8 cellular contexts compared by ENCODE assay signal in genomic region chrX:2828404-2829065, GRCh38. TPM values are rescaled to one million over a fixed set of nuclear protein-coding genes. Genes with fewer than 3 reads are reported as not detected.
A peak's percentile ranks its signal among the peaks of the same experiment; 100 is the strongest.
DNase-seq lines count a peak whose midpoint lies in the region; ATAC-seq and TF ChIP-seq lines count a peak whose summit lies in the region.

Gene GYG2 (plus strand): TSS chrX:2828930. CDS start chrX:2830189, 1,259 bp downstream.

- 0 out of 22 replicates have a peak, but pooled peaks cover 0 to 4% (median 0%) of the 10 kb centered on the region in 11 experiments for H3K9me3 ChIP-seq in BLaER1 treated with 17β-estradiol and CSF1 and Interleukin-3, amounts not matched to agents 10 nM and 100 nM (replicated peaks in 1 of 11)
- H3K9me3 ChIP-seq in RWPE2 (ENCODE audit: severe bottlenecking) (no peaks in the 10 kb centered on the region), neuronal stem cell (replicated peaks in 1 of 2; ENCODE audit: control insufficient read depth in 2 of 2, insufficient read depth in 1 of 2, low read depth in 1 of 2, low read length in 2 of 2) (peaks cover 0 to 13% of the 10 kb centered on the region in 2 donors), MM.1S (replicated peaks; ENCODE audit: insufficient read depth, low read length) (no peaks in the 10 kb centered on the region)

- H3K9me2 ChIP-seq in MM.1S (replicated peaks; ENCODE audit: insufficient read depth, low read length), result no peaks in the 10 kb centered on the region

- H3K79me1 ChIP-seq in neuronal stem cell (ENCODE audit: low read depth, low read length), result no peaks in the 10 kb centered on the region

- H3K36me3 ChIP-seq in BLaER1 treated with 17β-estradiol and CSF1 and Interleukin-3, amounts not matched to agents 10 nM and 100 nM, result no peaks in the 10 kb centered on the region
- H3K36me3 ChIP-seq in RWPE2 (ENCODE audit: low read depth) (no peaks in the 10 kb centered on the region), neuronal stem cell (replicated peaks in 1 of 2; ENCODE audit: control insufficient read depth in 2 of 2, insufficient read depth in 2 of 2, low read length in 2 of 2) (peaks cover 0 to 27% of the 10 kb centered on the region in 2 donors), MM.1S (replicated peaks; ENCODE audit: insufficient read depth, low read length) (no peaks in the 10 kb centered on the region)

- H3K23ac ChIP-seq in neuronal stem cell (ENCODE audit: low read depth, low read length, poor library complexity), result no peak within 1 kb of the TSS

- H3K4me2 ChIP-seq in BLaER1 treated with 17β-estradiol and CSF1 and Interleukin-3, amounts not matched to agents 10 nM and 100 nM, result peak within 1 kb of the TSS; percentile 48 to 66 (median 57)
- peak within 1 kb of the TSS; percentile 73 for H3K4me2 ChIP-seq in neuronal stem cell (ENCODE audit: insufficient read depth, low read length, poor library complexity, severe bottlenecking)
- no peak within 1 kb of the TSS for H3K4me2 ChIP-seq in MM.1S (ENCODE audit: low read depth, low read length)

- no peak within 1 kb of the TSS for H2AK5ac ChIP-seq in neuronal stem cell (ENCODE audit: low read depth, low read length)

- no peak within 1 kb of the TSS for H2BK5ac ChIP-seq in neuronal stem cell (ENCODE audit: low read length)

- DNase-seq in RWPE2 (ENCODE audit: low spot score), result no peak
- peak; percentile 22 for DNase-seq in fibroblast of pulmonary artery (ENCODE audit: low read depth)
- peak; percentile 51 for DNase-seq in neuronal stem cell (ENCODE audit: low spot score)
- no peak for DNase-seq in epidermal melanocyte (ENCODE audit: insufficient read length, low spot score)
- DNase-seq in CD1c-positive myeloid dendritic cell (ENCODE audit: extremely low spot score), result no peak
- no peak for DNase-seq in MM.1S

- no peak within 1 kb of the TSS for H4K8ac ChIP-seq in neuronal stem cell (ENCODE audit: low read depth, low read length)

- no peaks in the 10 kb centered on the region for H4K20me1 ChIP-seq in BLaER1 treated with 17β-estradiol and CSF1 and Interleukin-3, amounts not matched to agents 10 nM and 100 nM
- no peaks in the 10 kb centered on the region for H4K20me1 ChIP-seq in MM.1S (ENCODE audit: insufficient read depth, low read length)

- H3K9ac ChIP-seq in BLaER1 treated with 17β-estradiol and CSF1 and Interleukin-3, amounts not matched to agents 10 nM and 100 nM, result peak within 1 kb of the TSS in 10 of 11 experiments; percentile 2 to 62 (median 56); a peak in 16 of 22 replicates
- H3K9ac ChIP-seq in neuronal stem cell (ENCODE audit: low read depth, low read length, poor library complexity), result peak within 1 kb of the TSS; percentile 88
- H3K9ac ChIP-seq in MM.1S (ENCODE audit: low read length), result no peak within 1 kb of the TSS

- H3K4ac ChIP-seq in neuronal stem cell (ENCODE audit: low read length), result no peak within 1 kb of the TSS

- no peak within 1 kb of the TSS for H2BK15ac ChIP-seq in neuronal stem cell (ENCODE audit: low read length)

- H2AFZ ChIP-seq in neuronal stem cell (ENCODE audit: low read length) (peak within 1 kb of the TSS; percentile 92), MM.1S (ENCODE audit: low read length) (no peak within 1 kb of the TSS)

- no peaks in the 10 kb centered on the region for H3K27me3 ChIP-seq in BLaER1 treated with 17β-estradiol and CSF1 and Interleukin-3, amounts not matched to agents 10 nM and 100 nM
- H3K27me3 ChIP-seq in RWPE2 (ENCODE audit: insufficient read depth, poor library complexity, severe bottlenecking) (no peaks in the 10 kb centered on the region), neuronal stem cell (ENCODE audit: control insufficient read depth in 3 of 3, insufficient read depth in 3 of 3, low read depth in 1 of 3, low read length in 3 of 3) (no peaks in the 10 kb centered on the region), MM.1S (replicated peaks; ENCODE audit: insufficient read depth, low read length) (no peaks in the 10 kb centered on the region)

- H4K91ac ChIP-seq in neuronal stem cell (ENCODE audit: low read depth, low read length, poor library complexity), result no peak within 1 kb of the TSS

- peak within 1 kb of the TSS in 2 of 11 experiments; percentile 22 to 32; a peak in 2 of 22 replicates for H3K27ac ChIP-seq in BLaER1 treated with 17β-estradiol and CSF1 and Interleukin-3, amounts not matched to agents 10 nM and 100 nM
- H3K27ac ChIP-seq in RWPE2 (ENCODE audit: poor library complexity, severe bottlenecking), result no peak within 1 kb of the TSS
- H3K27ac ChIP-seq in neuronal stem cell (replicated peaks; ENCODE audit: low read length), result peak within 1 kb of the TSS; percentile 17
- H3K27ac ChIP-seq in MM.1S (ENCODE audit: low read length), result no peak within 1 kb of the TSS

- H2BK12ac ChIP-seq in neuronal stem cell (ENCODE audit: low read length), result no peak within 1 kb of the TSS

- peak within 1 kb of the TSS; percentile 92 for H3K18ac ChIP-seq in neuronal stem cell (ENCODE audit: low read length)

- ATAC-seq in RWPE2 (ENCODE audit: low read depth) (no peak; the same call in 2 of the 3 replicates), GM18907 (IDR thresholded peaks at IDR 0.05; ENCODE audit: unreplicated experiment) (no peak)

- no peaks in the 10 kb centered on the region for H3K79me2 ChIP-seq in MM.1S (ENCODE audit: low read length)

- H3K4me3 ChIP-seq in BLaER1 treated with 17β-estradiol and CSF1 and Interleukin-3, amounts not matched to agents 10 nM and 100 nM, result peak within 1 kb of the TSS; percentile 43 to 69 (median 56)
- peak within 1 kb of the TSS; percentile 15 for H3K4me3 ChIP-seq in RWPE2 (ENCODE audit: severe bottlenecking)
- peak within 1 kb of the TSS; percentile 45 for H3K4me3 ChIP-seq in fibroblast of pulmonary artery (replicated peaks; ENCODE audit: low read depth, low read length)
- H3K4me3 ChIP-seq in neuronal stem cell (ENCODE audit: low read length in 2 of 2), result peak within 1 kb of the TSS; percentile 64 to 84
- no peak within 1 kb of the TSS for H3K4me3 ChIP-seq in MM.1S (ENCODE audit: low read length)

- H3K4me1 ChIP-seq in BLaER1 treated with 17β-estradiol and CSF1 and Interleukin-3, amounts not matched to agents 10 nM and 100 nM, result peaks cover 0 to 7% (median 0%) of the 10 kb centered on the region in 10 experiments; a peak in 5 of 20 replicates
- no peaks in the 10 kb centered on the region for H3K4me1 ChIP-seq in RWPE2 (ENCODE audit: insufficient read depth, poor library complexity, severe bottlenecking)
- peaks cover 5 to 11% of the 10 kb centered on the region in 2 donors for H3K4me1 ChIP-seq in neuronal stem cell (ENCODE audit: control insufficient read depth in 2 of 2, insufficient read depth in 1 of 2, low read depth in 1 of 2, low read length in 2 of 2)
- H3K4me1 ChIP-seq in MM.1S (ENCODE audit: low read length), result no peaks in the 10 kb centered on the region

- H2BK120ac ChIP-seq in neuronal stem cell (ENCODE audit: low read depth, low read length), result no peak within 1 kb of the TSS

- TF ChIP-seq CTCF in RWPE2 (IDR thresholded peaks at IDR 0.05; ENCODE audit: poor library complexity, severe bottlenecking) (no peak), fibroblast of pulmonary artery (IDR thresholded peaks at IDR 0.05; ENCODE audit: low read length, missing control alignments) (no peak), MM.1S (IDR thresholded peaks at IDR 0.05; ENCODE audit: low read length) (no peak)

- no CpG with 5 or more reads among the region's 63 CpGs for WGBS in neuronal stem cell (ENCODE audit: extremely low coverage in 2 of 2, insufficient read length in 2 of 2, insufficient replicate concordance in 1 of 2), 2 donors

- H3F3A ChIP-seq in MM.1S (ENCODE audit: insufficient read depth, low read length), result no peaks in the 10 kb centered on the region

- no peak within 1 kb of the TSS for H3K14ac ChIP-seq in neuronal stem cell (ENCODE audit: low read length)

RNA-seq across cellular contexts. Expression of gene GYG2, which starts in this region (rescaled TPM):
- polyA plus RNA-seq in neuronal stem cell (2013, experiment 1 of 2), result 37.5 TPM
- polyA plus RNA-seq in neuronal stem cell (2013, experiment 2 of 2), result 34.3 TPM

Comparison
In these comparisons a context has a peak if more than half of its experiments do, and no peak if none do; other contexts are left out.
1. DNase-seq: peak in fibroblast of pulmonary artery (single experiment) and neuronal stem cell (single experiment); none in RWPE2 (single experiment), epidermal melanocyte (single experiment), CD1c-positive myeloid dendritic cell (single experiment) and MM.1S (single experiment).